In the genomic region with DNA sequence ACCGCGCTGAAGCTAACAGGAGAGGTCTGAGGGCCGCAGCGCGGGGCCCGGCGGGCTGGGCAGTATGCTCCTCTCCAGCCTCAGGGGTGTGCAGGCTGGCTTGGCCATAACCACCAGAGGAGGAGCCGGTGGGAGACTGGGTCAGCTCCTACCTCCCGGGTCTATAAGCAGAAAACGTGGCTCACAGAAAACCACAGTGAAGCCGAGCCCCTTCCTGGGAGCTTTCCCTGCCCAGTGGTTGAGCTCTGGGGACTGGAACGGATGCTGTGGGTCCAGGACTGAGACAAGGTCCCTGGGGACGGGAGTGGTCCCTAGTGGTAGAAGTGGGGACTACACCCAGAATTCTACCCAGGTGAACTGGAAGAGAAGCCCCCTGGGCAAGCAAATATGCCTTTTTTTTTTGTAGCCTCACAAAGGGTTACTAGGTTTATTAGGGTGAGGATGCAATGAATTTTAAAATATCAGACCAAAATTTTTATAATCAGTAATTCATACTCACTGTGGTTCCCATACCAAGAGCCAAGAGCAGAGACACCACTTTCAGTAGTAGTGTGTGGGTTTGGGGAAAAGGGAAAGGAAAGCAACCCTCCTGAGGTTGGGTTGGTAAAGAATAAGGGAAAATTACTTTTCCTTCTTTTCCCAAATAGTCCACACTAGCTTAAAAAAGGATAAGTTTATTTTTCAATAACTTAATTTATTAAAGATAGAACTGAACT, we compare ENCODE assay signal across 1 cellular context.
TF ChIP-seq lines count a peak whose summit lies in the region.

No MANE protein-coding gene starts in this region.

TF ChIP-seq in HEK293, 187 proteins besides CTCF, POLR2A, EP300 and RAD21 (continued from another document):
- TF ChIP-seq PRDM2 (tag by site-specific recombination; IDR thresholded peaks at IDR 0.05; ENCODE audit: borderline replicate concordance) (no peak), ZNF354C (tag by site-specific recombination; IDR thresholded peaks at IDR 0.05; ENCODE audit: borderline replicate concordance, low read depth) (no peak), ZNF658 (tag by site-specific recombination; IDR thresholded peaks at IDR 0.05) (no peak)
